Comparison of ENCODE assay signal across 8 cellular contexts in genomic region chr10:78974409-78975317, GRCh38.
A peak's percentile ranks its signal among the peaks of the same experiment; 100 is the strongest.
DNase-seq lines count a peak whose midpoint lies in the region; ATAC-seq, FAIRE-seq and TF ChIP-seq lines count a peak whose summit lies in the region.

No MANE protein-coding gene starts in this region.

- peaks cover 24% of the 10 kb centered on the region for H3K4me1 Mint-ChIP-seq in activated T-helper 17 cell treated with anti-CD3 and anti-CD28 coated beads, Interleukin-2, amount 50 U/mL, for 72 hours

- H3F3A ChIP-seq in neural cell (ENCODE audit: insufficient read depth, low read length, poor library complexity, severe bottlenecking), result peaks cover 7% of the 10 kb centered on the region

- no peaks in the 10 kb centered on the region for H3K27me3 ChIP-seq in neural cell (ENCODE audit: insufficient read depth, low read depth, low read length)
- H3K27me3 ChIP-seq in stomach, result no peaks in the 10 kb centered on the region

- H3K4me1 ChIP-seq in stomach, result peaks cover 30 to 55% (median 40%) of the 10 kb centered on the region in 4 donors

- peak; percentile 79 for ATAC-seq in activated T-helper 17 cell treated with anti-CD3 and anti-CD28 coated beads, Interleukin-2, amount 50 U/mL, for 72 hours (replicated peaks)

- no peaks in the 10 kb centered on the region for H4K20me1 ChIP-seq in neural cell (ENCODE audit: insufficient read depth)

- no peak for TF ChIP-seq POLR2A in stomach (IDR thresholded peaks at IDR 0.05)

- H3K27ac ChIP-seq in neural cell (ENCODE audit: low read length) (peak overlapping the region; percentile 95), stomach (peak overlapping the region; percentile 69 to 99 (median 93))

- TF ChIP-seq EP300 in neural cell (conservative IDR thresholded peaks at IDR 0.05; ENCODE audit: poor library complexity, severe bottlenecking), result no peak
- no peak for TF ChIP-seq EP300 in stomach (IDR thresholded peaks at IDR 0.05)

- H3K36me3 ChIP-seq in neural cell (ENCODE audit: insufficient read depth, low read length), result no peaks in the 10 kb centered on the region
- no peaks in the 10 kb centered on the region for H3K36me3 ChIP-seq in stomach

- TF ChIP-seq RAD21 in neural cell (conservative IDR thresholded peaks at IDR 0.05), result peak; percentile 46

- DNase-seq in DMS114 treated with DMSO at 0.1 percent for 48 hours (lab: John Stamatoyannopoulos, UW; ENCODE audit: unreplicated experiment) (peak; percentile 74), HS-27A (ENCODE audit: low read depth) (peak; percentile 52), RCC 7860 (ENCODE audit: low spot score) (peak; percentile 93), fibroblast of pulmonary artery (ENCODE audit: low read depth) (peak; percentile 94), stomach (peak; percentile 52), cerebellar nuclear complex (lab: John Stamatoyannopoulos, UW) (no peak)

- peaks cover 6% of the 10 kb centered on the region for H3K36me3 Mint-ChIP-seq in activated T-helper 17 cell treated with anti-CD3 and anti-CD28 coated beads, Interleukin-2, amount 50 U/mL, for 72 hours (ENCODE audit: low read depth)

- intact Hi-C loops in stomach (cut with DNase I; ENCODE audit: low total_unique reads), result no loop called here

- TF ChIP-seq CTCF in fibroblast of pulmonary artery (IDR thresholded peaks at IDR 0.05; ENCODE audit: low read length, missing control alignments) (peak; percentile 72), neural cell (IDR thresholded peaks at IDR 0.05; ENCODE audit: poor library complexity, severe bottlenecking) (peak; percentile 78), stomach (IDR thresholded peaks at IDR 0.05) (peak in 5 of 7 experiments; percentile 26 to 55 (median 47))

- peak overlapping the region; percentile 86 for H3K9ac ChIP-seq in neural cell (ENCODE audit: low read length)

- no peaks in the 10 kb centered on the region for H3K9me3 Mint-ChIP-seq in activated T-helper 17 cell treated with anti-CD3 and anti-CD28 coated beads, Interleukin-2, amount 50 U/mL, for 72 hours

- H3K27me3 Mint-ChIP-seq in activated T-helper 17 cell treated with anti-CD3 and anti-CD28 coated beads, Interleukin-2, amount 50 U/mL, for 72 hours, result no peaks in the 10 kb centered on the region

- H3K4me3 ChIP-seq in fibroblast of pulmonary artery (replicated peaks; ENCODE audit: low read depth, low read length) (peak overlapping the region; percentile 39), neural cell (ENCODE audit: low read length) (peak overlapping the region; percentile 66), stomach (peak overlapping the region; percentile 42 to 58 (median 56))

- H2AFZ ChIP-seq in neural cell (ENCODE audit: low read depth, low read length), result peak overlapping the region; percentile 22

- H3K4me3 Mint-ChIP-seq in activated T-helper 17 cell treated with anti-CD3 and anti-CD28 coated beads, Interleukin-2, amount 50 U/mL, for 72 hours, result peak overlapping the region; percentile 90

- no peaks in the 10 kb centered on the region for H3K79me2 ChIP-seq in neural cell (replicated peaks; ENCODE audit: insufficient read depth, low read length)

- 21 to 32% (median 27%) methylated on average over 15 to 16 of the region's 16 CpGs for WGBS in stomach, 5 donors

- H3K27ac Mint-ChIP-seq in activated T-helper 17 cell treated with anti-CD3 and anti-CD28 coated beads, Interleukin-2, amount 50 U/mL, for 72 hours, result peak overlapping the region; percentile 97

- H3K9me2 ChIP-seq in neural cell (ENCODE audit: insufficient read depth, low read length), result no peaks in the 10 kb centered on the region

- peak; percentile 69 for FAIRE-seq in RCC 7860 (lab: Jason Lieb, UNC)

- H3K9me3 ChIP-seq in neural cell (ENCODE audit: low read length) (no peaks in the 10 kb centered on the region), stomach (no peaks in the 10 kb centered on the region)

- H3K4me2 ChIP-seq in neural cell (ENCODE audit: low read length), result peak overlapping the region; percentile 60

TF ChIP-seq in neural cell, 6 proteins besides CTCF, POLR2A, EP300 and RAD21:
- TF ChIP-seq EZH2 (IDR thresholded peaks at IDR 0.05; ENCODE audit: borderline replicate concordance, insufficient read depth, low read length, poor library complexity, severe bottlenecking) (no peak), SMC3 (conservative IDR thresholded peaks at IDR 0.05; ENCODE audit: poor library complexity) (peak; percentile 55), TAF1 (IDR thresholded peaks at IDR 0.05; ENCODE audit: low read depth) (no peak), MXI1 (conservative IDR thresholded peaks at IDR 0.05; ENCODE audit: poor library complexity, severe bottlenecking) (peak; percentile 48), POLR2AphosphoS5 (IDR thresholded peaks at IDR 0.05) (no peak), REST (IDR thresholded peaks at IDR 0.05; ENCODE audit: borderline replicate concordance) (peak; percentile 3)

Comparison
In these comparisons a context has a peak if more than half of its experiments do, and no peak if none do; other contexts are left out.
1. DNase-seq: peak in DMS114 treated with DMSO at 0.1 percent for 48 hours (single experiment), HS-27A (single experiment), RCC 7860 (single experiment), fibroblast of pulmonary artery (single experiment) and stomach (single experiment); none in cerebellar nuclear complex (0 of 2).
2. Peak in every context shown above with its lines, with median percentiles within 50 percentile points of each other: H3K4me3 ChIP-seq and CTCF ChIP-seq.